Comparison of ENCODE assay signal across 1 cellular context in the genomic region with DNA sequence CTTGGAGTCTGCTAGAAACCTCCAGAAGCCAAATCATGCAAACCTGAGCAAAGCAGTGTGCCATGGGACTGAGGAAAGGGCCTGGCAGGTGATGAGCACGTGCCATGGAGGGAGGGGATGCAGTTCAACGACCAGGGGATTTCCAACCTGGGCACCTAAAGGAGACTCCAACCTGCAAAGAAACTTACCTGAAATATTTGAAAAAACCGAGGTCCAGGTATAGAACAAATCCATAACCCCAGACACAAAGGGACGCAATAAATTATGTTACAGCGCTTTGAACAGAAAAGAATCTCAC.
A peak's percentile ranks its signal among the peaks of the same experiment; 100 is the strongest.
TF ChIP-seq lines count a peak whose summit lies in the region.

No MANE protein-coding gene starts in this region.

TF ChIP-seq in K562, 482 proteins besides CTCF, POLR2A, EP300 and RAD21:
- TF ChIP-seq BHLHE40 (IDR thresholded peaks at IDR 0.05; ENCODE audit: low read length) (peak; percentile 27; the same call in 1 of the 2 replicates), KDM4B (IDR thresholded peaks at IDR 0.05; ENCODE audit: borderline replicate concordance in 2 of 2, low read depth in 1 of 2) (no peak)
